ENCODE assay signal across 18 cellular contexts in the genomic region with DNA sequence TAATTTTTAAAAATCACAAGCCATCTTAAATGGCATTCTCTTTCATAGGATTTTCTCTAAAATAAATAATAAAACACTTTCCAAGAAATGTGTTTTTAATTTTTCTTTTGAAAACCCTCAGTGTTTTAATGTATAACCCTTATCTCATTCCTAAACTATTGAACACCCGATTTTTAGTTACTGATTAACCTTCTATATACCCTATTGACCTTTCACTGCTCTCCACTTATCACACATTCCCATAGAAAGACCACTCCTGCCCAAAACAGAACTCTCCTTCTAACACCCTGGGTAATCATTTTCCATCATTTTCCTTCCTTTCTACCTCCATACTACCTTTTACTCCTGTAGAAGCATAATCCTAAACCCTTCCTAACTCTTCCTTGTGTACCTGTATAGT.
DNase-seq lines count a peak whose midpoint lies in the region; ATAC-seq, FAIRE-seq and TF ChIP-seq lines count a peak whose summit lies in the region.
"Had no signal": no experiment of that assay in that cellular context is flagged by ENCODE, and none has a peak within 500 bp of the region (broad histone marks: within the 10 kb centered on the region; RNA-seq: fewer than 3 reads in every experiment).

No MANE protein-coding gene starts in this region.

- H3K9me3 ChIP-seq in H9 (ENCODE audit: control insufficient read depth, low read depth, low read length) = no peaks in the 10 kb centered on the region
- no peaks in the 10 kb centered on the region for H3K9me3 ChIP-seq in endodermal cell (ENCODE audit: control insufficient read depth, low read length)
- no peaks in the 10 kb centered on the region for H3K9me3 ChIP-seq in HepG2 (ENCODE audit: low read length)
- H3K9me3 ChIP-seq: BE2C, HAP-1 had no signal

- no peak overlapping the region for H3K14ac ChIP-seq in H9 (ENCODE audit: insufficient read depth, low read length)

- no peak for TF ChIP-seq RAD21 in HepG2 (CRISPR knock-in tag; IDR thresholded peaks at IDR 0.05)

- no peak overlapping the region for H4K91ac ChIP-seq in H9 (ENCODE audit: insufficient read length, low read depth, low read length)

- intact Hi-C loops in HepG2 (cut with micrococcal nuclease; ENCODE audit: unreplicated experiment) (loop anchor here (2.0 kb wide), 1 partner anchor 102 kb away; a partner anchor contains a TSS), lower leg skin (cut with DNase I; ENCODE audit: low total_unique reads) (no loop called here)

- no peak overlapping the region for H3K18ac ChIP-seq in H9 (ENCODE audit: insufficient read length, low read depth, low read length)

- H3K9me3 Mint-ChIP-seq in H9 (no peaks in the 10 kb centered on the region), endodermal cell (no peaks in the 10 kb centered on the region)
- no peaks in the 10 kb centered on the region for H3K9me3 Mint-ChIP-seq in activated naive CD8-positive, alpha-beta T cell treated with anti-CD3 and anti-CD28 coated beads, Interleukin-2, amount 50 U/mL, for 24 hours

- H2BK15ac ChIP-seq in H9 (ENCODE audit: low read depth, low read length) = no peak overlapping the region

- no peak overlapping the region for H3K23ac ChIP-seq in H9 (ENCODE audit: insufficient read length, low read depth, low read length)

- DNase-seq in H9 (no peak), endodermal cell (no peak), HepG2 (ENCODE audit: low spot score) (peak; percentile 70), NCI-H2171 treated with DMSO at 0.1 percent for 48 hours (lab: John Stamatoyannopoulos, UW) (no peak), T-helper 9 cell (no peak), lower leg skin (ENCODE audit: low spot score in 2 of 2) (no peak)
- DNase-seq in activated naive CD8-positive, alpha-beta T cell treated with anti-CD3 and anti-CD28 coated beads, Interleukin-2, amount 50 U/mL, for 24 hours = no peak
- DNase-seq: BE2C, DMS79, IMR-90, NCI-H1105, NCI-H146, NCI-H2029, NCI-H446, NCI-H526 treated with DMSO at 0.1 percent for 48 hours, Right ventricle myocardium superior had no signal

- no peaks in the 10 kb centered on the region for H3K4me1 ChIP-seq in H9 (ENCODE audit: insufficient read depth, low read length)
- H3K4me1 ChIP-seq in endodermal cell (ENCODE audit: control insufficient read depth, insufficient read depth, low read length) = peaks cover 5% of the 10 kb centered on the region
- peaks cover 29% of the 10 kb centered on the region for H3K4me1 ChIP-seq in HepG2 (ENCODE audit: insufficient read depth, low read length)
- H3K4me1 ChIP-seq: BE2C had no signal

- H3K36me3 Mint-ChIP-seq in H9 (ENCODE audit: insufficient read depth in 1 of 3, low read depth in 3 of 3) (peaks cover 0 to 1% (median 0%) of the 10 kb centered on the region in 3 experiments; a peak in 1 of 7 replicates), endodermal cell (ENCODE audit: low read depth) (no peaks in the 10 kb centered on the region)
- peaks cover 26% of the 10 kb centered on the region for H3K36me3 Mint-ChIP-seq in activated naive CD8-positive, alpha-beta T cell treated with anti-CD3 and anti-CD28 coated beads, Interleukin-2, amount 50 U/mL, for 24 hours (ENCODE audit: low read depth)

- peaks cover 50 to 59% of the 10 kb centered on the region in 2 experiments for H3K4me1 Mint-ChIP-seq in H9
- peaks cover 46% of the 10 kb centered on the region for H3K4me1 Mint-ChIP-seq in endodermal cell
- H3K4me1 Mint-ChIP-seq in activated naive CD8-positive, alpha-beta T cell treated with anti-CD3 and anti-CD28 coated beads, Interleukin-2, amount 50 U/mL, for 24 hours = peaks cover 25% of the 10 kb centered on the region

- TF ChIP-seq POLR2A in HepG2 (IDR thresholded peaks at IDR 0.05; ENCODE audit: insufficient read depth in 1 of 2, low read depth in 2 of 2, low read length in 2 of 2) = no peak
- no peak for TF ChIP-seq POLR2A in lower leg skin (IDR thresholded peaks at IDR 0.05)

- no peak overlapping the region for H3K4ac ChIP-seq in H9 (ENCODE audit: low read depth, low read length)

- no peak overlapping the region for H2BK120ac ChIP-seq in H9 (ENCODE audit: low read depth, low read length, poor library complexity, severe bottlenecking)

- H2BK12ac ChIP-seq in H9 (ENCODE audit: insufficient read length, low read depth, low read length) = no peak overlapping the region

- H4K20me1 ChIP-seq in H9 (ENCODE audit: control insufficient read depth, insufficient read depth, insufficient read length) (no peaks in the 10 kb centered on the region), HepG2 (ENCODE audit: insufficient read depth, low read length) (peaks cover 14% of the 10 kb centered on the region; the same call in 1 of the 2 replicates)

- TF ChIP-seq EP300 in HepG2 (IDR thresholded peaks at IDR 0.05; ENCODE audit: low read depth in 2 of 2, low read length in 2 of 2) = no peak
- no peak for TF ChIP-seq EP300 in HepG2 (CRISPR knock-in tag; IDR thresholded peaks at IDR 0.05; ENCODE audit: borderline replicate concordance)

- no peaks in the 10 kb centered on the region for H3K79me2 ChIP-seq in H9 (ENCODE audit: insufficient read depth, low read length)
- H3K79me2 ChIP-seq in HepG2 (ENCODE audit: insufficient read depth, low read length) = no peaks in the 10 kb centered on the region

- H3K56ac ChIP-seq in H9 (ENCODE audit: insufficient read length, low read depth, low read length) = no peak overlapping the region

- no peaks in the 10 kb centered on the region for H3K79me1 ChIP-seq in H9 (ENCODE audit: insufficient read depth, low read depth, low read length, poor library complexity, severe bottlenecking)

- H2AFZ ChIP-seq in H9 (ENCODE audit: low read length) = no peak overlapping the region
- no peak overlapping the region for H2AFZ ChIP-seq in HepG2 (ENCODE audit: low read length)

- peak overlapping the region; percentile 64 for H3K4me3 ChIP-seq in endodermal cell (ENCODE audit: low read length)
- H3K4me3 ChIP-seq in HepG2 (replicated peaks in 1 of 3; ENCODE audit: insufficient read depth in 1 of 3, low read depth in 2 of 3, low read length in 3 of 3) = no peak overlapping the region
- H3K4me3 ChIP-seq in lower leg skin (ENCODE audit: low read depth, poor library complexity, severe bottlenecking) = no peak overlapping the region
- H3K4me3 ChIP-seq: HAP-1 had no signal

- no peak overlapping the region for H3K9ac ChIP-seq in H9 (ENCODE audit: extremely low read depth, insufficient read length, low read length)
- H3K9ac ChIP-seq in endodermal cell (ENCODE audit: extremely low read depth, low read length, poor library complexity, severe bottlenecking) = no peak overlapping the region
- H3K9ac ChIP-seq in HepG2 (ENCODE audit: insufficient read depth, low read depth, low read length) = no peak overlapping the region

- H3T11ph ChIP-seq in H9 (ENCODE audit: low read length) = no peak overlapping the region

- H2AK5ac ChIP-seq in H9 (ENCODE audit: insufficient read length, low read length) = no peak overlapping the region

- FAIRE-seq in HepG2 (lab: Jason Lieb, UNC) = peak; percentile 64

- H3K36me3 ChIP-seq in endodermal cell (ENCODE audit: control insufficient read depth, insufficient read depth, low read length) = no peaks in the 10 kb centered on the region
- no peaks in the 10 kb centered on the region; a peak in 2 of 5 replicates for H3K36me3 ChIP-seq in HepG2 (replicated peaks in 1 of 2; ENCODE audit: control insufficient read depth in 1 of 2, insufficient read depth in 2 of 2, low read length in 2 of 2)
- H3K36me3 ChIP-seq: BE2C, HAP-1 had no signal

- no peak overlapping the region for H2BK5ac ChIP-seq in H9 (ENCODE audit: insufficient read length, low read length)

- H3K27ac Mint-ChIP-seq in H9 (peak overlapping the region in 2 of 3 experiments; percentile 4 to 39; a peak in 5 of 7 replicates), endodermal cell (no peak overlapping the region)
- H3K27ac Mint-ChIP-seq in activated naive CD8-positive, alpha-beta T cell treated with anti-CD3 and anti-CD28 coated beads, Interleukin-2, amount 50 U/mL, for 24 hours = no peak overlapping the region

- CTCF ChIA-PET in HepG2 (lab: Yijun Ruan, JAX; ENCODE audit: low intra/inter-chr PET ratio, low total read pairs) = no interaction called here

- no peak overlapping the region for H2BK20ac ChIP-seq in H9 (ENCODE audit: low read depth, low read length, poor library complexity, severe bottlenecking)

- H3K27me3 ChIP-seq in H9 (ENCODE audit: insufficient read depth, low read length) (no peaks in the 10 kb centered on the region), endodermal cell (ENCODE audit: control insufficient read depth, insufficient read depth, low read length, poor library complexity, severe bottlenecking) (peaks cover 11% of the 10 kb centered on the region), HepG2 (ENCODE audit: control insufficient read depth in 1 of 2, insufficient read depth in 2 of 2, low read length in 2 of 2) (no peaks in the 10 kb centered on the region)
- H3K27me3 ChIP-seq: BE2C had no signal

- POLR2A ChIA-PET in HepG2 (lab: Yijun Ruan, JAX) = no interaction called here

- BruUV-seq in HepG2 (replicated peaks; lab: Mats Ljungman, UMichigan) = no TSS peak

- TF ChIP-seq CTCF in H9 (conservative IDR thresholded peaks at IDR 0.05) = no peak
- no peak for TF ChIP-seq CTCF in endodermal cell (conservative IDR thresholded peaks at IDR 0.05)
- no peak for TF ChIP-seq CTCF in HepG2 (CRISPR knock-in tag; IDR thresholded peaks at IDR 0.05)
- TF ChIP-seq CTCF in lower leg skin (IDR thresholded peaks at IDR 0.05) = no peak

- H3K4me3 Mint-ChIP-seq in H9 (no peak overlapping the region), endodermal cell (peak overlapping the region; percentile 19)
- H3K4me3 Mint-ChIP-seq in activated naive CD8-positive, alpha-beta T cell treated with anti-CD3 and anti-CD28 coated beads, Interleukin-2, amount 50 U/mL, for 24 hours = no peak overlapping the region

- H3K27ac ChIP-seq in H9 (ENCODE audit: insufficient read length, low read depth, low read length) (no peak overlapping the region), endodermal cell (ENCODE audit: low read depth, low read length) (no peak overlapping the region), HepG2 (ENCODE audit: extremely low read length, insufficient read depth, low read length) (no peak overlapping the region)
- H3K27ac ChIP-seq: HL-60 had no signal

- H3K27me3 Mint-ChIP-seq in H9 (ENCODE audit: low read depth) = no peaks in the 10 kb centered on the region
- no peaks in the 10 kb centered on the region for H3K27me3 Mint-ChIP-seq in endodermal cell (ENCODE audit: insufficient read depth)
- no peaks in the 10 kb centered on the region for H3K27me3 Mint-ChIP-seq in activated naive CD8-positive, alpha-beta T cell treated with anti-CD3 and anti-CD28 coated beads, Interleukin-2, amount 50 U/mL, for 24 hours

- no peak overlapping the region for H4K5ac ChIP-seq in H9 (ENCODE audit: insufficient read length, low read depth, low read length)

- peak; percentile 98 for ATAC-seq in HepG2
- ATAC-seq in activated naive CD8-positive, alpha-beta T cell treated with anti-CD3 and anti-CD28 coated beads, Interleukin-2, amount 50 U/mL, for 24 hours = no peak

- no peaks in the 10 kb centered on the region for H3K23me2 ChIP-seq in H9 (ENCODE audit: insufficient read length, low read depth, low read length, poor library complexity, severe bottlenecking)

- H3K4me2 ChIP-seq in H9 (ENCODE audit: insufficient read depth, insufficient read length, low read length) (no peak overlapping the region), HepG2 (ENCODE audit: low read depth, low read length) (peak overlapping the region; percentile 58)

- in situ Hi-C loops in HepG2 (cut with HindIII; ENCODE audit: extremely low pct_ligation_motif_present, low pct_unique_long_range_greater_than_20kb) = no loop called here

- no peak overlapping the region for H4K8ac ChIP-seq in H9 (replicated peaks; ENCODE audit: insufficient read length, low read depth, low read length)

- WGBS in H9 (ENCODE audit: extremely low coverage, insufficient read length, low lambda C conversion rate) = no CpG with 5 or more reads among the region's 1 CpG
- 48 to 90% methylated on average over 1 of the region's 1 CpG for WGBS in endodermal cell (ENCODE audit: insufficient coverage in 1 of 2, insufficient read length in 1 of 2), 2 experiments
- 1% methylated on average over 1 of the region's 1 CpG for WGBS in HepG2 (ENCODE audit: low lambda C conversion rate)
- WGBS in lower leg skin, 2 donors = 58 to 64% methylated on average over 1 of the region's 1 CpG

Comparison
In these comparisons a context has a peak if more than half of its experiments do, and no peak if none do; other contexts are left out.
1. H3K27ac Mint-ChIP-seq: peak in H9 (2 of 3); none in endodermal cell (single experiment) and activated naive CD8-positive, alpha-beta T cell treated with anti-CD3 and anti-CD28 coated beads, Interleukin-2, amount 50 U/mL, for 24 hours (single experiment).